Comparison of ENCODE assay signal across 8 cellular contexts in the genomic region with DNA sequence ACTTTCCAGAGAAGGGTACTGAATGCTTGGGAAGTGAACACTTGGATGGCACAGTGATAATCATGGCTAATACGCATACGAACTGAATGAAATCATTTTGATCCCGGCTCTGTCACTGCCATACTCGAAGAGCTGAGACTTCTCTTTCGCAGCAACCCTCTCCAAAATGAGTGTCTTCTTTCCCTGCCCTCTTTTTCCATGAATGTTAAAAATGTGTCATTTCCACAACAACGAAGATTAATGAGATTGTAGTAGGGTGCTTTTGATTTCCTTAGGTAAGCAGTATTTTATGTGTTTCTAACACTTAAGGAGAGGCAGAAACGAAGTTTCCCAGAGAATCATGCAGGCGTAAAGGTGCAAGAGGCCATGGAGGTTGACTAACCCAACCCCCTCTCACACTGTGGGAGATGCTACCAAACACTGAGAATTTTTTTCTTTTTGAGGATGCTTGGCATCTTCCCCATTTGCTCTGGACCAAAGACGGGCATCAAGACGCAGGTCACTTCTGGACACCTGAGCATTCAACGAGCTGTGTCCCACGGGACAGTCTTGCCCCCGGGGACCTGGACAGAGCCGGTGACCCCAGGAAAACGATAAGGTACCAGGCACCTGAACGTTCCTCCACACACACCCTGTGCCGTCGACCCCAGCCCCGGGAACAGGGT. TPM values are rescaled to one million over a fixed set of nuclear protein-coding genes. Genes with fewer than 3 reads are reported as not detected.
DNase-seq lines count a peak whose midpoint lies in the region; ATAC-seq, FAIRE-seq and TF ChIP-seq lines count a peak whose summit lies in the region.

No MANE protein-coding gene starts in this region.

- peak; percentile 1 for ATAC-seq in HG02938 (IDR thresholded peaks at IDR 0.05; ENCODE audit: unreplicated experiment)
- no peak for ATAC-seq in GM19463 (IDR thresholded peaks at IDR 0.05; ENCODE audit: unreplicated experiment)
- ATAC-seq in HG02763 (IDR thresholded peaks at IDR 0.05; ENCODE audit: unreplicated experiment), result no peak

- H3K36me3 ChIP-seq in DOHH2 (ENCODE audit: control insufficient read depth, low read length) (no peaks in the 10 kb centered on the region), WERI-Rb-1 (peaks cover 10% of the 10 kb centered on the region)

- peaks cover 4% of the 10 kb centered on the region for H3K4me1 Mint-ChIP-seq in glutamatergic neuron (ENCODE audit: low read depth, unreplicated experiment)

- H3K4me2 ChIP-seq in DOHH2 (ENCODE audit: low read length), result peak overlapping the region; percentile 87

- H4K20me1 ChIP-seq in DOHH2 (ENCODE audit: control insufficient read depth, insufficient read depth, low read depth, low read length), result no peaks in the 10 kb centered on the region

- no peaks in the 10 kb centered on the region for H3K36me3 Mint-ChIP-seq in glutamatergic neuron (ENCODE audit: unreplicated experiment)

- 0 out of 2 replicates have a peak, but pooled peaks cover 3% of the 10 kb centered on the region for H3F3A ChIP-seq in DOHH2 (ENCODE audit: control insufficient read depth, insufficient read depth)

- no peaks in the 10 kb centered on the region for H3K9me2 ChIP-seq in DOHH2 (replicated peaks; ENCODE audit: control insufficient read depth, low read length)

- peaks cover 4% of the 10 kb centered on the region for H3K27me3 Mint-ChIP-seq in glutamatergic neuron (ENCODE audit: unreplicated experiment)

- H3K9me3 ChIP-seq in DOHH2 (ENCODE audit: control insufficient read depth, insufficient read depth, low read length), result no peaks in the 10 kb centered on the region
- H3K9me3 ChIP-seq in WERI-Rb-1 (ENCODE audit: severe bottlenecking), result no peaks in the 10 kb centered on the region

- H3K4me1 ChIP-seq in DOHH2 (ENCODE audit: control insufficient read depth, low read length), result peaks cover 18% of the 10 kb centered on the region

- DNase-seq in WERI-Rb-1 (no peak), glutamatergic neuron (no peak), retina (peak; percentile 70), HTR-8/SVneo (ENCODE audit: insufficient read length, low spot score) (no peak)

- H3K27me3 ChIP-seq in DOHH2 (ENCODE audit: control insufficient read depth, low read length), result no peaks in the 10 kb centered on the region
- H3K27me3 ChIP-seq in WERI-Rb-1 (ENCODE audit: insufficient read depth, low read depth, severe bottlenecking), result no peaks in the 10 kb centered on the region

- H3K9me3 Mint-ChIP-seq in glutamatergic neuron (ENCODE audit: unreplicated experiment), result peaks cover 4% of the 10 kb centered on the region

- peak overlapping the region; percentile 4 for H3K27ac Mint-ChIP-seq in glutamatergic neuron (ENCODE audit: unreplicated experiment)

- H3K4me3 ChIP-seq in DOHH2 (ENCODE audit: low read length), result peak overlapping the region; percentile 86
- peak overlapping the region; percentile 69 for H3K4me3 ChIP-seq in WERI-Rb-1 (ENCODE audit: low read depth, low read length)

- H3K27ac ChIP-seq in DOHH2 (ENCODE audit: low read depth, low read length), result no peak overlapping the region
- H3K27ac ChIP-seq in WERI-Rb-1, result peak overlapping the region; percentile 90

- peak overlapping the region; percentile 82 for H3K4me3 Mint-ChIP-seq in glutamatergic neuron (ENCODE audit: unreplicated experiment)

- no peaks in the 10 kb centered on the region; the same call in 1 of the 2 replicates for H3K79me2 ChIP-seq in DOHH2 (ENCODE audit: control insufficient read depth, low read length)

- TF ChIP-seq CTCF in DOHH2 (IDR thresholded peaks at IDR 0.05; ENCODE audit: low read depth, low read length, poor library complexity, severe bottlenecking), result no peak
- no peak for TF ChIP-seq CTCF in WERI-Rb-1 (IDR thresholded peaks at IDR 0.05; ENCODE audit: low read depth, low read length)
- TF ChIP-seq CTCF in glutamatergic neuron (IDR thresholded peaks at IDR 0.05; ENCODE audit: partially characterized antibody, unreplicated experiment), result no peak

- FAIRE-seq in HTR-8/SVneo (lab: Jason Lieb, UNC), result no peak

RNA-seq across cellular contexts. Expression of a gene that starts 0.8 kb away (rescaled TPM):
- total RNA-seq in glutamatergic neuron (ENCODE audit: unreplicated experiment), result 36.8 TPM

RNA-seq across cellular contexts. Expression of a gene that starts 18.6 kb away (rescaled TPM):
- not detected for total RNA-seq in glutamatergic neuron (ENCODE audit: unreplicated experiment)
